14 cellular contexts compared by ENCODE assay signal in the genomic region with DNA sequence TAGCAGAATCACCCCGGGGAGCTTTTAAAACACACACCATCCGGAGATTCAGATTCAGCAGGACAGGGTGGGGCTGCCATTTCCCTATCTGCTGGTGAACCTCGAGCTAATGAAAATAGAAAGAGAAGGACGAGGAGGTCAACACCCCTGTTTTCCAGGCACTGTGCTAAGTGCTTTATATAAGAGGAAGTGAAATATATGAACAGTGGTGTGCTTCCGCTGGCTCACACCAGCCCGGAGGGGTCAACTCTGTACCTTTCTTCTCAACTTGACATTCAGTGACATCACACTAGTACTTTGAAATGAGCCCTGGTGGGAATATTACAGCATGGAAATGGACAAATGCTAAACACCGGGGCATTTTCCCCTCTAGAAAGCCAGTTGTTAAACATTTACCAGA.
A peak's percentile ranks its signal among the peaks of the same experiment; 100 is the strongest.
DNase-seq lines count a peak whose midpoint lies in the region; ATAC-seq, FAIRE-seq and TF ChIP-seq lines count a peak whose summit lies in the region.
"Had no signal": no experiment of that assay in that cellular context is flagged by ENCODE, and none has a peak within 500 bp of the region (broad histone marks: within the 10 kb centered on the region; RNA-seq: fewer than 3 reads in every experiment).

No MANE protein-coding gene starts in this region.

- H3K9me3 Mint-ChIP-seq in activated naive CD8-positive, alpha-beta T cell treated with anti-CD3 and anti-CD28 coated beads, Interleukin-2, amount 50 U/mL, for 24 hours, result no peaks in the 10 kb centered on the region

- H3K4me3 Mint-ChIP-seq in activated naive CD8-positive, alpha-beta T cell treated with anti-CD3 and anti-CD28 coated beads, Interleukin-2, amount 50 U/mL, for 24 hours, result no peak overlapping the region

- peaks cover 26% of the 10 kb centered on the region for H3K4me1 ChIP-seq in OCI-LY3 (ENCODE audit: low read length)
- H3K4me1 ChIP-seq: right atrium auricular region had no signal

- H3K36me3 Mint-ChIP-seq in activated naive CD8-positive, alpha-beta T cell treated with anti-CD3 and anti-CD28 coated beads, Interleukin-2, amount 50 U/mL, for 24 hours (ENCODE audit: low read depth), result peaks cover 2% of the 10 kb centered on the region

- no peaks in the 10 kb centered on the region for H3K36me3 ChIP-seq in OCI-LY3 (replicated peaks; ENCODE audit: low read depth, low read length)
- H3K36me3 ChIP-seq: gastrocnemius medialis, right atrium auricular region, thoracic aorta had no signal

- no peak for TF ChIP-seq CTCF in OCI-LY3 (IDR thresholded peaks at IDR 0.05; ENCODE audit: low read depth, low read length)

- H3K9me3 ChIP-seq in OCI-LY3 (ENCODE audit: insufficient read depth, low read length), result no peaks in the 10 kb centered on the region
- H3K9me3 ChIP-seq: gastrocnemius medialis, right atrium auricular region, thoracic aorta had no signal

- DNase-seq in GM12891 (ENCODE audit: insufficient read length, low spot score) (peak; percentile 13), NCI-H2171 treated with DMSO at 0.1 percent for 48 hours (lab: John Stamatoyannopoulos, UW) (no peak), KG1 (lab: John Stamatoyannopoulos, UW) (no peak)
- no peak for DNase-seq in activated naive CD8-positive, alpha-beta T cell treated with anti-CD3 and anti-CD28 coated beads, Interleukin-2, amount 50 U/mL, for 24 hours
- DNase-seq in activated CD8-positive, alpha-beta memory T cell treated with anti-CD3 and anti-CD28 coated beads, Interleukin-2, amount 50 U/mL, for 48 hours, result no peak
- DNase-seq: activated CD8-positive, alpha-beta memory T cell treated with anti-CD3 and anti-CD28 coated beads, Interleukin-2, amount 50 U/mL, for 4 hours; amygdala; DMS53; gastrocnemius medialis had no signal

- no peaks in the 10 kb centered on the region for H3K79me2 ChIP-seq in OCI-LY3 (ENCODE audit: low read length)

- no peak overlapping the region for H3K9ac ChIP-seq in OCI-LY3 (ENCODE audit: low read length)

- no peak for TF ChIP-seq POLR2A in GM12891 (IDR thresholded peaks at IDR 0.05; ENCODE audit: low read depth, low read length)

- ATAC-seq in GM19467 (IDR thresholded peaks at IDR 0.05; ENCODE audit: unreplicated experiment), result peak; percentile 84
- peak; percentile 84 for ATAC-seq in HG03108 (IDR thresholded peaks at IDR 0.05; ENCODE audit: unreplicated experiment)
- ATAC-seq in activated naive CD8-positive, alpha-beta T cell treated with anti-CD3 and anti-CD28 coated beads, Interleukin-2, amount 50 U/mL, for 24 hours, result no peak
- ATAC-seq: gastrocnemius medialis had no signal

- peak overlapping the region; percentile 35; the same call in 1 of the 2 replicates for H2AFZ ChIP-seq in OCI-LY3 (ENCODE audit: low read depth, low read length)

- H3K4me2 ChIP-seq in OCI-LY3 (ENCODE audit: low read length), result peak overlapping the region; percentile 27

- H4K20me1 ChIP-seq in OCI-LY3 (ENCODE audit: insufficient read depth, low read length), result no peaks in the 10 kb centered on the region

- H3K4me1 Mint-ChIP-seq in activated naive CD8-positive, alpha-beta T cell treated with anti-CD3 and anti-CD28 coated beads, Interleukin-2, amount 50 U/mL, for 24 hours, result no peaks in the 10 kb centered on the region

- no peak overlapping the region for H3K27ac Mint-ChIP-seq in activated naive CD8-positive, alpha-beta T cell treated with anti-CD3 and anti-CD28 coated beads, Interleukin-2, amount 50 U/mL, for 24 hours

- no peak overlapping the region for H3K4me3 ChIP-seq in OCI-LY3 (ENCODE audit: low read length)
- H3K4me3 ChIP-seq: gastrocnemius medialis, right atrium auricular region, thoracic aorta had no signal

- H3K27ac ChIP-seq in OCI-LY3 (ENCODE audit: low read length), result no peak overlapping the region
- H3K27ac ChIP-seq: gastrocnemius medialis, right atrium auricular region, thoracic aorta had no signal

- H3K27me3 Mint-ChIP-seq in activated naive CD8-positive, alpha-beta T cell treated with anti-CD3 and anti-CD28 coated beads, Interleukin-2, amount 50 U/mL, for 24 hours, result no peaks in the 10 kb centered on the region

- H3K27me3 ChIP-seq in OCI-LY3 (ENCODE audit: low read depth, low read length), result no peaks in the 10 kb centered on the region
- H3K27me3 ChIP-seq: gastrocnemius medialis, right atrium auricular region had no signal

- FAIRE-seq in GM12891 (lab: Jason Lieb, UNC), result no peak

TF ChIP-seq in GM12891, 5 proteins besides CTCF, POLR2A, EP300 and RAD21:
- TF ChIP-seq SPI1 (IDR thresholded peaks at IDR 0.05; ENCODE audit: low read depth, low read length) (peak; percentile 94), TAF1 (IDR thresholded peaks at IDR 0.05; ENCODE audit: low read depth, low read length) (no peak)
